13 cellular contexts compared by ENCODE assay signal in genomic region chrX:109826954-109827708, GRCh38.
DNase-seq lines count a peak whose midpoint lies in the region; ATAC-seq and TF ChIP-seq lines count a peak whose summit lies in the region.
"Had no signal": no experiment of that assay in that cellular context is flagged by ENCODE, and none has a peak within 500 bp of the region (broad histone marks: within the 10 kb centered on the region; RNA-seq: fewer than 3 reads in every experiment).

No MANE protein-coding gene starts in this region.

- H3K27ac ChIP-seq in GM23338 (ENCODE audit: low read depth): no peak overlapping the region
- no peak overlapping the region for H3K27ac ChIP-seq in SK-N-SH (ENCODE audit: low read depth in 2 of 2, low read length in 1 of 2)
- H3K27ac ChIP-seq in trophoblast cell (ENCODE audit: low read depth, low read length): peak overlapping the region; percentile 26
- H3K27ac ChIP-seq: heart left ventricle, SK-N-MC had no signal

- H3K4me3 Mint-ChIP-seq in GM23338: no peak overlapping the region
- no peak overlapping the region for H3K4me3 Mint-ChIP-seq in endothelial cell (ENCODE audit: unreplicated experiment)
- H3K4me3 Mint-ChIP-seq: naive thymus-derived CD8-positive, alpha-beta T cell had no signal

- peak; percentile 3 for DNase-seq in GM23338 (ENCODE audit: low spot score)
- DNase-seq in SK-N-SH: no peak
- DNase-seq in fibroblast of peridontal ligament (ENCODE audit: extremely low read depth): peak; percentile 87
- DNase-seq in trophoblast cell: peak; percentile 78 to 80
- no peak for DNase-seq in COR-L47 (lab: John Stamatoyannopoulos, UW)
- DNase-seq in GM13977 (ENCODE audit: low spot score): no peak
- DNase-seq in endothelial cell (ENCODE audit: low spot score): no peak
- DNase-seq: activated CD4-positive, alpha-beta T cell treated with anti-CD3 and anti-CD28 coated beads, Interleukin-2, amount 50 U/mL, for 4 hours; GF-D8; heart left ventricle; naive thymus-derived CD8-positive, alpha-beta T cell had no signal

- no peak overlapping the region for H2BK12ac ChIP-seq in trophoblast cell (ENCODE audit: low read length)

- H3K79me1 ChIP-seq in trophoblast cell (ENCODE audit: low read length): peaks cover 6% of the 10 kb centered on the region

- no peak overlapping the region for H3K18ac ChIP-seq in trophoblast cell (ENCODE audit: low read length)

- no peak for TF ChIP-seq EP300 in SK-N-SH (IDR thresholded peaks at IDR 0.05; ENCODE audit: borderline replicate concordance in 1 of 2, low read depth in 1 of 2, low read length in 1 of 2)

- H3K4me1 ChIP-seq in GM23338 (ENCODE audit: insufficient read depth) (no peaks in the 10 kb centered on the region; the same call in 1 of the 2 replicates), SK-N-SH (ENCODE audit: control insufficient read depth in 1 of 2, insufficient read depth in 2 of 2, low read depth in 1 of 2, low read length in 1 of 2) (no peaks in the 10 kb centered on the region), trophoblast cell (ENCODE audit: control insufficient read depth in 1 of 2, insufficient read depth in 2 of 2, low read length in 2 of 2) (peaks cover 0 to 4% of the 10 kb centered on the region in 2 experiments)

- no peak for TF ChIP-seq RAD21 in SK-N-SH (IDR thresholded peaks at IDR 0.05; ENCODE audit: low read length)

- peak overlapping the region; percentile 43 for H2BK120ac ChIP-seq in trophoblast cell (ENCODE audit: insufficient read depth, low read length, poor library complexity)

- peaks cover 9% of the 10 kb centered on the region for H3K27me3 Mint-ChIP-seq in GM23338 (ENCODE audit: insufficient read depth, low read depth, poor library complexity)
- H3K27me3 Mint-ChIP-seq in endothelial cell (ENCODE audit: unreplicated experiment): peaks cover 2% of the 10 kb centered on the region
- H3K27me3 Mint-ChIP-seq: naive thymus-derived CD8-positive, alpha-beta T cell had no signal

- H3F3A ChIP-seq in GM23338 (replicated peaks; ENCODE audit: low read depth) (no peaks in the 10 kb centered on the region), SK-N-SH (replicated peaks; ENCODE audit: insufficient read depth) (no peaks in the 10 kb centered on the region)

- H4K12ac ChIP-seq in trophoblast cell (ENCODE audit: low read depth, low read length): no peak overlapping the region

- ATAC-seq in GM23338 (peak; percentile 53; the same call in 1 of the 3 replicates), HG03354 (IDR thresholded peaks at IDR 0.05; ENCODE audit: poor library complexity, severe bottlenecking, unreplicated experiment) (no peak)
- ATAC-seq: heart left ventricle; naive thymus-derived CD8-positive, alpha-beta T cell had no signal

- H3K79me2 ChIP-seq in GM23338 (replicated peaks; ENCODE audit: insufficient read depth): no peaks in the 10 kb centered on the region
- H3K79me2 ChIP-seq in SK-N-SH (ENCODE audit: insufficient read depth): no peaks in the 10 kb centered on the region
- H3K79me2 ChIP-seq in trophoblast cell (ENCODE audit: control insufficient read depth, insufficient read depth, low read length, poor library complexity): no peaks in the 10 kb centered on the region

- H2AFZ ChIP-seq in GM23338 (no peak overlapping the region; the same call in 1 of the 2 replicates), SK-N-SH (ENCODE audit: low read depth) (no peak overlapping the region), trophoblast cell (ENCODE audit: insufficient read depth, low read length, poor library complexity) (no peak overlapping the region)

- H3K14ac ChIP-seq in trophoblast cell (ENCODE audit: low read length): no peak overlapping the region

- CTCF ChIA-PET in SK-N-SH (lab: Yijun Ruan, JAX): interaction anchor here (0.6 to 2.2 kb wide), 2 partner anchors 29 to 113 kb away, joined by 3 to 10 read pairs; no protein-coding TSS in a partner anchor

- TF ChIP-seq CTCF in GM23338 (conservative IDR thresholded peaks at IDR 0.05; ENCODE audit: low read depth in 2 of 2) (no peak), SK-N-SH (IDR thresholded peaks at IDR 0.05) (peak; percentile 25; the same call in 1 of the 2 replicates), GM13977 (IDR thresholded peaks at IDR 0.05; ENCODE audit: extremely low read depth, insufficient read depth, missing control alignments) (no peak), endothelial cell (IDR thresholded peaks at IDR 0.05; ENCODE audit: unreplicated experiment) (no peak)

- peaks cover 5% of the 10 kb centered on the region; the same call in 2 of the 3 replicates for H3K4me1 Mint-ChIP-seq in GM23338
- H3K4me1 Mint-ChIP-seq in endothelial cell (ENCODE audit: unreplicated experiment): peaks cover 24% of the 10 kb centered on the region
- H3K4me1 Mint-ChIP-seq: naive thymus-derived CD8-positive, alpha-beta T cell had no signal

- no peak overlapping the region for H4K8ac ChIP-seq in trophoblast cell (ENCODE audit: low read depth, low read length)

- H3K36me3 ChIP-seq in GM23338 (ENCODE audit: insufficient read depth) (no peaks in the 10 kb centered on the region), SK-N-SH (replicated peaks in 1 of 2; ENCODE audit: control insufficient read depth in 1 of 2, insufficient read depth in 2 of 2, low read length in 1 of 2) (no peaks in the 10 kb centered on the region), trophoblast cell (ENCODE audit: control insufficient read depth in 1 of 2, insufficient read depth in 2 of 2, low read length in 2 of 2) (no peaks in the 10 kb centered on the region)
- H3K36me3 ChIP-seq: heart left ventricle had no signal

- H3K4me3 ChIP-seq in GM23338 (no peak overlapping the region), SK-N-SH (ENCODE audit: low read depth in 2 of 2, low read length in 1 of 2) (no peak overlapping the region), trophoblast cell (ENCODE audit: low read depth, low read length) (no peak overlapping the region)
- H3K4me3 ChIP-seq: heart left ventricle, SK-N-MC had no signal

- no peak overlapping the region for H4K91ac ChIP-seq in trophoblast cell (ENCODE audit: low read depth, low read length)

- H2AK5ac ChIP-seq in trophoblast cell (ENCODE audit: low read length): no peak overlapping the region

- H3K27ac Mint-ChIP-seq in GM23338: no peak overlapping the region
- no peak overlapping the region for H3K27ac Mint-ChIP-seq in endothelial cell (ENCODE audit: unreplicated experiment)
- H3K27ac Mint-ChIP-seq: naive thymus-derived CD8-positive, alpha-beta T cell had no signal

- H3K4me2 ChIP-seq in GM23338 (no peak overlapping the region), SK-N-SH (no peak overlapping the region), trophoblast cell (ENCODE audit: low read length) (no peak overlapping the region)

- 40% methylated on average over 1 of the region's 1 CpG for WGBS in SK-N-SH (ENCODE audit: low lambda C conversion rate)
- no CpG with 5 or more reads among the region's 1 CpG for WGBS in trophoblast cell (ENCODE audit: extremely low coverage, insufficient coverage, insufficient read length)

- H3K36me3 Mint-ChIP-seq in GM23338 (ENCODE audit: low read depth) (no peaks in the 10 kb centered on the region), endothelial cell (ENCODE audit: low read depth, unreplicated experiment) (no peaks in the 10 kb centered on the region)
- H3K36me3 Mint-ChIP-seq: naive thymus-derived CD8-positive, alpha-beta T cell had no signal

- in situ Hi-C loops in GM13977 (cut with MboI; ENCODE audit: low pct_unique_long_range_greater_than_20kb, low sequenced_read_pairs, unreplicated experiment): no loop called here

- H3K27me3 ChIP-seq in GM23338 (ENCODE audit: insufficient read depth) (no peaks in the 10 kb centered on the region), SK-N-SH (ENCODE audit: insufficient read depth) (no peaks in the 10 kb centered on the region; the same call in 1 of the 2 replicates), trophoblast cell (ENCODE audit: insufficient read depth, low read length) (no peaks in the 10 kb centered on the region)

- H3K9me3 Mint-ChIP-seq in GM23338 (no peaks in the 10 kb centered on the region), endothelial cell (ENCODE audit: unreplicated experiment) (no peaks in the 10 kb centered on the region)

- H3K23ac ChIP-seq in trophoblast cell (ENCODE audit: low read length): no peak overlapping the region

- no peak overlapping the region for H2BK5ac ChIP-seq in trophoblast cell (ENCODE audit: low read depth, low read length, poor library complexity)

- H3K9me2 ChIP-seq in GM23338 (ENCODE audit: insufficient read depth) (no peaks in the 10 kb centered on the region), SK-N-SH (no peaks in the 10 kb centered on the region)

- H3K9me3 ChIP-seq in SK-N-SH: no peaks in the 10 kb centered on the region
- no peaks in the 10 kb centered on the region for H3K9me3 ChIP-seq in trophoblast cell (ENCODE audit: insufficient read depth, low read depth, low read length)
- H3K9me3 ChIP-seq: heart left ventricle had no signal

- H3K9ac ChIP-seq in SK-N-SH: no peak overlapping the region
- H3K9ac ChIP-seq in trophoblast cell (ENCODE audit: low read length): no peak overlapping the region

- H3K4ac ChIP-seq in trophoblast cell (ENCODE audit: low read depth, low read length): no peak overlapping the region

- H4K20me1 ChIP-seq in GM23338 (replicated peaks; ENCODE audit: insufficient read depth) (no peaks in the 10 kb centered on the region), SK-N-SH (ENCODE audit: insufficient read depth) (no peaks in the 10 kb centered on the region)

- POLR2A ChIA-PET in SK-N-SH (lab: Yijun Ruan, JAX): no interaction called here

TF ChIP-seq in GM23338, 12 proteins besides CTCF, POLR2A, EP300 and RAD21 (continues in another document):
- TF ChIP-seq EZH2 (IDR thresholded peaks at IDR 0.05; ENCODE audit: low read depth, unreplicated experiment): no peak
- no peak for TF ChIP-seq NANOG (IDR thresholded peaks at IDR 0.05; ENCODE audit: borderline replicate concordance)
- TF ChIP-seq CREB1 (CRISPR knock-in tag; IDR thresholded peaks at IDR 0.05; ENCODE audit: low read depth): no peak
- TF ChIP-seq ZNF114 (CRISPR knock-in tag; IDR thresholded peaks at IDR 0.05): no peak
- no peak for TF ChIP-seq ZNF331 (CRISPR knock-in tag; IDR thresholded peaks at IDR 0.05; ENCODE audit: low read depth)

TF ChIP-seq in SK-N-SH, 30 proteins besides CTCF, POLR2A, EP300 and RAD21 (continues in another document):
- no peak for TF ChIP-seq SIN3A (IDR thresholded peaks at IDR 0.05; ENCODE audit: borderline replicate concordance, low read depth, low read length)
- TF ChIP-seq NRF1 (IDR thresholded peaks at IDR 0.05; ENCODE audit: low read depth, low read length): no peak
- peak; percentile 52; the same call in 1 of the 2 replicates for TF ChIP-seq FOSL2 (IDR thresholded peaks at IDR 0.05; ENCODE audit: borderline replicate concordance, low read depth)
- TF ChIP-seq MXI1 (IDR thresholded peaks at IDR 0.05; ENCODE audit: low read depth, low read length): no peak
- TF ChIP-seq POLR2AphosphoS5 (IDR thresholded peaks at IDR 0.05; ENCODE audit: low read depth, low read length): no peak
- 0 out of 2 replicates have a peak, but pooled peaks have one; percentile 14 for TF ChIP-seq TEAD4 (IDR thresholded peaks at IDR 0.05; ENCODE audit: borderline replicate concordance, insufficient read depth)
- TF ChIP-seq JUND (IDR thresholded peaks at IDR 0.05): no peak
- no peak for TF ChIP-seq SMC3 (IDR thresholded peaks at IDR 0.05; ENCODE audit: low read depth, low read length)

Comparison
In these comparisons a context has a peak if more than half of its experiments do, and no peak if none do; other contexts are left out.
1. DNase-seq: peak in GM23338 (single experiment), fibroblast of peridontal ligament (single experiment) and trophoblast cell (2 of 2); none in SK-N-SH (single experiment), COR-L47 (single experiment), GM13977 (single experiment) and endothelial cell (single experiment).